8 cellular contexts compared by ENCODE assay signal in genomic region chr9:109499631-109500120, GRCh38. TPM values are rescaled to one million over a fixed set of nuclear protein-coding genes. Genes with fewer than 3 reads are reported as not detected.
DNase-seq lines count a peak whose midpoint lies in the region; ATAC-seq and TF ChIP-seq lines count a peak whose summit lies in the region.

No MANE protein-coding gene starts in this region.

- H3K14ac ChIP-seq in H9 (ENCODE audit: insufficient read depth, low read length) = no peak overlapping the region

- H3K79me2 ChIP-seq in H9 (ENCODE audit: insufficient read depth, low read length) = no peaks in the 10 kb centered on the region

- H3K9me3 ChIP-seq in H9 (ENCODE audit: control insufficient read depth, low read depth, low read length) = no peaks in the 10 kb centered on the region
- H3K9me3 ChIP-seq in right cardiac atrium (ENCODE audit: control insufficient read depth, low read length) = no peaks in the 10 kb centered on the region

- no peak overlapping the region for H2AFZ ChIP-seq in H9 (ENCODE audit: low read length)

- H2BK12ac ChIP-seq in H9 (ENCODE audit: insufficient read length, low read depth, low read length) = no peak overlapping the region

- no peaks in the 10 kb centered on the region; a peak in 1 of 5 replicates for H3K9me3 Mint-ChIP-seq in H9

- no peak overlapping the region for H3K4ac ChIP-seq in H9 (ENCODE audit: low read depth, low read length)

- H3K36me3 Mint-ChIP-seq in H9 (ENCODE audit: insufficient read depth in 1 of 3, low read depth in 3 of 3) = peaks cover 0 to 4% (median 0%) of the 10 kb centered on the region in 3 experiments; a peak in 3 of 7 replicates

- DNase-seq in H9 = peak; percentile 64
- DNase-seq in right cardiac atrium = peak; percentile 81 to 91 (median 88)
- DNase-seq in skeletal muscle cell (ENCODE audit: low read depth) = no peak
- DNase-seq in NAMALWA (ENCODE audit: low spot score) = no peak
- DNase-seq in NCI-H187 treated with DMSO at 0.1 percent for 48 hours (lab: John Stamatoyannopoulos, UW) = no peak
- no peak for DNase-seq in erythroblast (lab: John Stamatoyannopoulos, UW)

- no peak overlapping the region for H3K23ac ChIP-seq in H9 (ENCODE audit: insufficient read length, low read depth, low read length)

- peaks cover 29% of the 10 kb centered on the region; the same call in 1 of the 2 replicates for H3K27me3 ChIP-seq in H9 (ENCODE audit: insufficient read depth, low read length)
- H3K27me3 ChIP-seq in right cardiac atrium (ENCODE audit: control insufficient read depth, insufficient read depth) = no peaks in the 10 kb centered on the region

- H3K4me1 Mint-ChIP-seq in H9 = peaks cover 22 to 26% of the 10 kb centered on the region in 2 experiments

- no peak for TF ChIP-seq POLR2A in erythroblast (IDR thresholded peaks at IDR 0.05; ENCODE audit: low read length)

- H3K18ac ChIP-seq in H9 (ENCODE audit: insufficient read length, low read depth, low read length) = no peak overlapping the region

- no peak overlapping the region for H2BK15ac ChIP-seq in H9 (ENCODE audit: low read depth, low read length)

- H3K23me2 ChIP-seq in H9 (ENCODE audit: insufficient read length, low read depth, low read length, poor library complexity, severe bottlenecking) = no peaks in the 10 kb centered on the region

- no peaks in the 10 kb centered on the region for H4K20me1 ChIP-seq in H9 (ENCODE audit: control insufficient read depth, insufficient read depth, insufficient read length)

- no peak overlapping the region for H3K27ac ChIP-seq in H9 (ENCODE audit: insufficient read length, low read depth, low read length)
- H3K27ac ChIP-seq in VCaP = peak overlapping the region; percentile 97
- H3K27ac ChIP-seq in right cardiac atrium (ENCODE audit: low read length) = no peak overlapping the region

- H4K8ac ChIP-seq in H9 (replicated peaks; ENCODE audit: insufficient read length, low read depth, low read length) = no peak overlapping the region

- H3K4me1 ChIP-seq in H9 (ENCODE audit: insufficient read depth, low read length) (no peaks in the 10 kb centered on the region), right cardiac atrium (ENCODE audit: control insufficient read depth, insufficient read depth, low read length) (no peaks in the 10 kb centered on the region)

- no CpG with 5 or more reads among the region's 48 CpGs for WGBS in H9 (ENCODE audit: extremely low coverage, insufficient read length, low lambda C conversion rate)
- 2% methylated on average over 48 of the region's 48 CpGs for WGBS in right cardiac atrium

- H3K79me1 ChIP-seq in H9 (ENCODE audit: insufficient read depth, low read depth, low read length, poor library complexity, severe bottlenecking) = no peaks in the 10 kb centered on the region

- no peak overlapping the region for H2BK120ac ChIP-seq in H9 (ENCODE audit: low read depth, low read length, poor library complexity, severe bottlenecking)

- no peak overlapping the region for H2BK20ac ChIP-seq in H9 (ENCODE audit: low read depth, low read length, poor library complexity, severe bottlenecking)

- H3T11ph ChIP-seq in H9 (ENCODE audit: low read length) = no peak overlapping the region

- TF ChIP-seq CTCF in H9 (conservative IDR thresholded peaks at IDR 0.05) (no peak), VCaP (conservative IDR thresholded peaks at IDR 0.05) (no peak)

- H4K91ac ChIP-seq in H9 (ENCODE audit: insufficient read length, low read depth, low read length) = no peak overlapping the region

- no peak overlapping the region for H2AK5ac ChIP-seq in H9 (ENCODE audit: insufficient read length, low read length)

- no peak overlapping the region for H4K5ac ChIP-seq in H9 (ENCODE audit: insufficient read length, low read depth, low read length)

- intact Hi-C loops in right cardiac atrium (cut with DNase I) = no loop called here

- no peak overlapping the region; a peak in 1 of 7 replicates for H3K27ac Mint-ChIP-seq in H9

- peaks cover 78% of the 10 kb centered on the region for H3K27me3 Mint-ChIP-seq in H9 (ENCODE audit: low read depth)

- peak overlapping the region; percentile 68 for H3K4me2 ChIP-seq in H9 (ENCODE audit: insufficient read depth, insufficient read length, low read length)

- no peak overlapping the region for H3K9ac ChIP-seq in H9 (ENCODE audit: extremely low read depth, insufficient read length, low read length)

- ATAC-seq in right cardiac atrium (peak; percentile 94 to 96), GM21786 (IDR thresholded peaks at IDR 0.05; ENCODE audit: unreplicated experiment) (no peak)

- H3K56ac ChIP-seq in H9 (ENCODE audit: insufficient read length, low read depth, low read length) = no peak overlapping the region

- no peak overlapping the region for H2BK5ac ChIP-seq in H9 (ENCODE audit: insufficient read length, low read length)

- H3K4me3 Mint-ChIP-seq in H9 = peak overlapping the region; percentile 74 to 82

- H3K4me3 ChIP-seq in right cardiac atrium (ENCODE audit: low read length) (peak overlapping the region; percentile 23), skeletal muscle cell (ENCODE audit: low read depth, low read length) (peak overlapping the region; percentile 39)

RNA-seq across cellular contexts. Expression of gene PTPN3, which starts 1.6 kb away (rescaled TPM):
- 2.2 and 2.6 TPM in 2 replicates for total RNA-seq in H9 (2021)
- total RNA-seq in right cardiac atrium = 1 to 10 TPM; 5.0 to 9.3 (median 7.3) TPM
- 2.8 TPM for polyA plus RNA-seq in right cardiac atrium

Comparison
In these comparisons a context has a peak if more than half of its experiments do, and no peak if none do; other contexts are left out.
1. DNase-seq: peak in H9 (single experiment) and right cardiac atrium (3 of 3); none in skeletal muscle cell (single experiment), NAMALWA (single experiment), NCI-H187 treated with DMSO at 0.1 percent for 48 hours (single experiment) and erythroblast (0 of 2).